In the genomic region with DNA sequence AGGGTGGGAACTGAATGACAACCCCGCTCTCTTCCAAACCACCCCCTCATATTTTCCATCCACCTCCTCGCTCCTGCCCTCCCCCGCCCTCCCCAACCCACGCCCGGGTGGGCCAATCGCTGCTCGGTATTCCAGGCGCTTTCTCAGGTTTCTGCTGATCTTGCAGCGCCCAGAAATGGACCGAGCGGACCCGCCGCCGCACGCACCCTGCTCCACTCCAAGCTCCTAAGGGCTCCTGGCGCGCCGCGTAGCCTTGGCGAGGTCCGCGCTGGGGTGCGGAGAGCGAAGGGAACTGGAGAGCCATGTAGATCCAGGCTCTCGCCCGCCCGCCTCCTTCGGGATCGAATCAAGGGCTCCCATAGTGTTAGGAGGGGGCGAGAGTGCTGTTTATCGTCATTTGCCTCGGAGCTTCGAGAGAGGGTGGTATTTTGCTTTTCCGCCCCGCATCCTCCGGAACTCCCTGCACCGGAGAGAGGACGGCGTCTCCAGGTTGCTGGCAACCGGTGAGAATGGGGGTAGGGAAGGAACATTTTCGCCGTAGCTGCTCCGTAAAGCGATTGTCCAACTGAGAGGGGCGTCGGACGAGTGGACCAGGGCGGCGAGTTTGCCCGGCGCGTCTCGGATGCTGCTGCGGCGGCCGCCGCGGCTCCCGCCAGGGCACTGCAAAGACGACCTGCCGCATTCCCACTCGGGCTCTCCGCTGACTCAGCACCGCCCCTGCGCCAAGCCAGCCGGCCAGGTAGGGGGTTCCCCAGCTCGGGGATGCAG, we compare ENCODE assay signal across 8 cellular contexts. TPM values are rescaled to one million over a fixed set of nuclear protein-coding genes. Genes with fewer than 3 reads are reported as not detected.
DNase-seq lines count a peak whose midpoint lies in the region; ATAC-seq lines count a peak whose summit lies in the region.

A gene (plus strand): TSS at position 172 of the 768 bp plus-strand sequence. CDS start 1,474 bp downstream, outside the sequence.

- peaks cover 2% of the 10 kb centered on the region for H3K36me3 Mint-ChIP-seq in activated naive CD4-positive, alpha-beta T cell treated with anti-CD3 and anti-CD28 coated beads, Interleukin-2, amount 50 U/mL, for 24 hours

- peaks cover 18% of the 10 kb centered on the region for H3K4me1 Mint-ChIP-seq in activated naive CD4-positive, alpha-beta T cell treated with anti-CD3 and anti-CD28 coated beads, Interleukin-2, amount 50 U/mL, for 24 hours

- H3K27ac Mint-ChIP-seq in activated naive CD4-positive, alpha-beta T cell treated with anti-CD3 and anti-CD28 coated beads, Interleukin-2, amount 50 U/mL, for 24 hours = no peak within 1 kb of the TSS

- H3K4me2 ChIP-seq in skeletal muscle satellite cell (ENCODE audit: low read length) = peak within 1 kb of the TSS; percentile 47

- peak within 1 kb of the TSS; percentile 87 for H3K4me3 Mint-ChIP-seq in activated naive CD4-positive, alpha-beta T cell treated with anti-CD3 and anti-CD28 coated beads, Interleukin-2, amount 50 U/mL, for 24 hours

- ATAC-seq in HG02981 (IDR thresholded peaks at IDR 0.05; ENCODE audit: unreplicated experiment) (no peak), HG02642 (IDR thresholded peaks at IDR 0.05; ENCODE audit: poor library complexity, unreplicated experiment) (no peak), GM19328 (IDR thresholded peaks at IDR 0.05; ENCODE audit: unreplicated experiment) (no peak)

- peaks cover 2% of the 10 kb centered on the region; the same call in 1 of the 2 replicates for H3K4me1 ChIP-seq in iPS DF 6.9 (ENCODE audit: control insufficient read depth, insufficient read depth, low read length)
- H3K4me1 ChIP-seq in skeletal muscle satellite cell (ENCODE audit: control insufficient read depth, insufficient read depth, low read length) = peaks cover 3% of the 10 kb centered on the region

- no CpG with 5 or more reads among the region's 67 CpGs for WGBS in iPS DF 6.9 (ENCODE audit: insufficient coverage, insufficient read length)

- H3K27me3 ChIP-seq in iPS DF 6.9 (ENCODE audit: control insufficient read depth, insufficient read depth, low read length) (peaks cover 33% of the 10 kb centered on the region), skeletal muscle satellite cell (ENCODE audit: control insufficient read depth, insufficient read depth, low read length) (peaks cover 64% of the 10 kb centered on the region)

- H3K27ac ChIP-seq in iPS DF 6.9 (ENCODE audit: low read length) = no peak within 1 kb of the TSS

- peaks cover 37% of the 10 kb centered on the region for H3K27me3 Mint-ChIP-seq in activated naive CD4-positive, alpha-beta T cell treated with anti-CD3 and anti-CD28 coated beads, Interleukin-2, amount 50 U/mL, for 24 hours

- DNase-seq in stimulated activated CD4-positive, alpha-beta T cell treated with anti-CD3 and anti-CD28 coated beads, Interleukin-15, amount 100 ng/mL, for 24 hours = peak; percentile 34
- DNase-seq in stimulated activated CD4-positive, alpha-beta T cell treated with anti-CD3 and anti-CD28 coated beads, Interleukin-4, amount 100 ng/mL, for 24 hours = no peak
- DNase-seq in iPS DF 6.9 (ENCODE audit: low read depth, low spot score) = no peak

- H3K4me3 ChIP-seq in iPS DF 6.9 (ENCODE audit: low read length) = peak within 1 kb of the TSS; percentile 38; the same call in 1 of the 2 replicates
- peak within 1 kb of the TSS; percentile 58 for H3K4me3 ChIP-seq in skeletal muscle satellite cell (ENCODE audit: low read length)

- H3K9me3 Mint-ChIP-seq in activated naive CD4-positive, alpha-beta T cell treated with anti-CD3 and anti-CD28 coated beads, Interleukin-2, amount 50 U/mL, for 24 hours = no peaks in the 10 kb centered on the region

- H3K36me3 ChIP-seq in iPS DF 6.9 (ENCODE audit: control insufficient read depth, insufficient read depth, low read length) = no peaks in the 10 kb centered on the region
- H3K36me3 ChIP-seq in skeletal muscle satellite cell (ENCODE audit: insufficient read depth, low read length) = no peaks in the 10 kb centered on the region

- H3K9me3 ChIP-seq in iPS DF 6.9 (ENCODE audit: control insufficient read depth, insufficient read depth, low read length) = no peaks in the 10 kb centered on the region
- no peaks in the 10 kb centered on the region for H3K9me3 ChIP-seq in skeletal muscle satellite cell (replicated peaks; ENCODE audit: low read length)

- no peak within 1 kb of the TSS for H3K9ac ChIP-seq in skeletal muscle satellite cell (ENCODE audit: low read depth, low read length)

RNA-seq across cellular contexts. Expression of the gene that starts here (rescaled TPM):
- under 0.01 and 0.22 TPM in 2 replicates for total RNA-seq in skeletal muscle satellite cell (2012; rRNA removed)
